ENCODE assay signal across 2 cellular contexts in the genomic region with DNA sequence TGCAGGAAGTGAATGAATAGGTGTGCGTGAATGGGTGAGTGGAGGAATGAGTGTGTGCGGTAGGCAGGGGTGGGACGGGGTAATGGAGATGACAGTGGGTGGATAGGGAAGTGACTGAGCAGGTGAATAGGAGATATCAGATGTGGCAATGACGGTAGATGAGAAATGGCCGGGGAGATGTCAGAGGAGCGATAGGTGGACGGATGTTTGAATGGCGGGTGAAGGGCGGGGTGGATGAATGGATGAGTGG.
TF ChIP-seq lines count a peak whose summit lies in the region.

No MANE protein-coding gene starts in this region.

TF ChIP-seq in H1, 55 proteins besides CTCF, POLR2A, EP300 and RAD21:
- no peak for TF ChIP-seq CHD1 (IDR thresholded peaks at IDR 0.05; ENCODE audit: low read depth, low read length)
- TF ChIP-seq KDM4A (IDR thresholded peaks at IDR 0.05; ENCODE audit: low read depth, low read length, severe bottlenecking), result no peak
- no peak for TF ChIP-seq ASH2L (IDR thresholded peaks at IDR 0.05; ENCODE audit: low read length)
- no peak for TF ChIP-seq GABPA (IDR thresholded peaks at IDR 0.05; ENCODE audit: borderline replicate concordance, insufficient read depth, low read length)
- TF ChIP-seq KDM5A (IDR thresholded peaks at IDR 0.05; ENCODE audit: low read length), result no peak
- no peak for TF ChIP-seq TEAD4 (IDR thresholded peaks at IDR 0.05; ENCODE audit: low read depth, low read length)
- TF ChIP-seq RBBP5 (IDR thresholded peaks at IDR 0.05; ENCODE audit: borderline replicate concordance, low read depth, low read length), result no peak
- TF ChIP-seq, protein P1, sequence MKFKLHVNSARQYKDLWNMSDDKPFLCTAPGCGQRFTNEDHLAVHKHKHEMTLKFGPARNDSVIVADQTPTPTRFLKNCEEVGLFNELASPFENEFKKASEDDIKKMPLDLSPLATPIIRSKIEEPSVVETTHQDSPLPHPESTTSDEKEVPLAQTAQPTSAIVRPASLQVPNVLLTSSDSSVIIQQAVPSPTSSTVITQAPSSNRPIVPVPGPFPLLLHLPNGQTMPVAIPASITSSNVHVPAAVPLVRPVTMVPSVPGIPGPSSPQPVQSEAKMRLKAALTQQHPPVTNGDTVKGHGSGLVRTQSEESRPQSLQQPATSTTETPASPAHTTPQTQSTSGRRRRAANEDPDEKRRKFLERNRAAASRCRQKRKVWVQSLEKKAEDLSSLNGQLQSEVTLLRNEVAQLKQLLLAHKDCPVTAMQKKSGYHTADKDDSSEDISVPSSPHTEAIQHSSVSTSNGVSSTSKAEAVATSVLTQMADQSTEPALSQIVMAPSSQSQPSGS (IDR thresholded peaks at IDR 0.05; ENCODE audit: low read length), result no peak
- no peak for TF ChIP-seq SIX5 (IDR thresholded peaks at IDR 0.05; ENCODE audit: low read depth, low read length)
- TF ChIP-seq SP1 (IDR thresholded peaks at IDR 0.05; ENCODE audit: low read depth, low read length), result no peak
- TF ChIP-seq SIRT6 (IDR thresholded peaks at IDR 0.05; ENCODE audit: low read length), result no peak
- TF ChIP-seq GTF2F1 (IDR thresholded peaks at IDR 0.05; ENCODE audit: borderline replicate concordance, low read depth, low read length), result no peak
- no peak for TF ChIP-seq KDM1A (IDR thresholded peaks at IDR 0.05; ENCODE audit: borderline replicate concordance, low read length)
- no peak for TF ChIP-seq TAF1 (IDR thresholded peaks at IDR 0.05; ENCODE audit: low read depth, low read length)
- TF ChIP-seq RNF2 (IDR thresholded peaks at IDR 0.05; ENCODE audit: borderline replicate concordance, low read depth, low read length, missing control alignments, poor library complexity, severe bottlenecking), result no peak
- TF ChIP-seq EZH2 (IDR thresholded peaks at IDR 0.05; ENCODE audit: low read depth, low read length, severe bottlenecking), result no peak
- no peak for TF ChIP-seq RFX5 (IDR thresholded peaks at IDR 0.05; ENCODE audit: borderline replicate concordance, low read depth, low read length)
- no peak for TF ChIP-seq USF2 (IDR thresholded peaks at IDR 0.05; ENCODE audit: low read length)
- TF ChIP-seq HDAC6 (IDR thresholded peaks at IDR 0.05; ENCODE audit: low read depth, low read length), result no peak
- no peak for TF ChIP-seq TBP (IDR thresholded peaks at IDR 0.05; ENCODE audit: low read depth, low read length)

TF ChIP-seq in neural cell, 6 proteins besides CTCF, POLR2A, EP300 and RAD21:
- TF ChIP-seq TAF1 (IDR thresholded peaks at IDR 0.05; ENCODE audit: low read depth) (no peak), POLR2AphosphoS5 (IDR thresholded peaks at IDR 0.05) (no peak), SMC3 (conservative IDR thresholded peaks at IDR 0.05; ENCODE audit: poor library complexity) (no peak), EZH2 (IDR thresholded peaks at IDR 0.05; ENCODE audit: borderline replicate concordance, insufficient read depth, low read length, poor library complexity, severe bottlenecking) (no peak), MXI1 (conservative IDR thresholded peaks at IDR 0.05; ENCODE audit: poor library complexity, severe bottlenecking) (no peak)
- TF ChIP-seq, protein P2, sequence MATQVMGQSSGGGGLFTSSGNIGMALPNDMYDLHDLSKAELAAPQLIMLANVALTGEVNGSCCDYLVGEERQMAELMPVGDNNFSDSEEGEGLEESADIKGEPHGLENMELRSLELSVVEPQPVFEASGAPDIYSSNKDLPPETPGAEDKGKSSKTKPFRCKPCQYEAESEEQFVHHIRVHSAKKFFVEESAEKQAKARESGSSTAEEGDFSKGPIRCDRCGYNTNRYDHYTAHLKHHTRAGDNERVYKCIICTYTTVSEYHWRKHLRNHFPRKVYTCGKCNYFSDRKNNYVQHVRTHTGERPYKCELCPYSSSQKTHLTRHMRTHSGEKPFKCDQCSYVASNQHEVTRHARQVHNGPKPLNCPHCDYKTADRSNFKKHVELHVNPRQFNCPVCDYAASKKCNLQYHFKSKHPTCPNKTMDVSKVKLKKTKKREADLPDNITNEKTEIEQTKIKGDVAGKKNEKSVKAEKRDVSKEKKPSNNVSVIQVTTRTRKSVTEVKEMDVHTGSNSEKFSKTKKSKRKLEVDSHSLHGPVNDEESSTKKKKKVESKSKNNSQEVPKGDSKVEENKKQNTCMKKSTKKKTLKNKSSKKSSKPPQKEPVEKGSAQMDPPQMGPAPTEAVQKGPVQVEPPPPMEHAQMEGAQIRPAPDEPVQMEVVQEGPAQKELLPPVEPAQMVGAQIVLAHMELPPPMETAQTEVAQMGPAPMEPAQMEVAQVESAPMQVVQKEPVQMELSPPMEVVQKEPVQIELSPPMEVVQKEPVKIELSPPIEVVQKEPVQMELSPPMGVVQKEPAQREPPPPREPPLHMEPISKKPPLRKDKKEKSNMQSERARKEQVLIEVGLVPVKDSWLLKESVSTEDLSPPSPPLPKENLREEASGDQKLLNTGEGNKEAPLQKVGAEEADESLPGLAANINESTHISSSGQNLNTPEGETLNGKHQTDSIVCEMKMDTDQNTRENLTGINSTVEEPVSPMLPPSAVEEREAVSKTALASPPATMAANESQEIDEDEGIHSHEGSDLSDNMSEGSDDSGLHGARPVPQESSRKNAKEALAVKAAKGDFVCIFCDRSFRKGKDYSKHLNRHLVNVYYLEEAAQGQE (IDR thresholded peaks at IDR 0.05; ENCODE audit: borderline replicate concordance), result no peak
